8 cellular contexts compared by ENCODE assay signal in the genomic region with DNA sequence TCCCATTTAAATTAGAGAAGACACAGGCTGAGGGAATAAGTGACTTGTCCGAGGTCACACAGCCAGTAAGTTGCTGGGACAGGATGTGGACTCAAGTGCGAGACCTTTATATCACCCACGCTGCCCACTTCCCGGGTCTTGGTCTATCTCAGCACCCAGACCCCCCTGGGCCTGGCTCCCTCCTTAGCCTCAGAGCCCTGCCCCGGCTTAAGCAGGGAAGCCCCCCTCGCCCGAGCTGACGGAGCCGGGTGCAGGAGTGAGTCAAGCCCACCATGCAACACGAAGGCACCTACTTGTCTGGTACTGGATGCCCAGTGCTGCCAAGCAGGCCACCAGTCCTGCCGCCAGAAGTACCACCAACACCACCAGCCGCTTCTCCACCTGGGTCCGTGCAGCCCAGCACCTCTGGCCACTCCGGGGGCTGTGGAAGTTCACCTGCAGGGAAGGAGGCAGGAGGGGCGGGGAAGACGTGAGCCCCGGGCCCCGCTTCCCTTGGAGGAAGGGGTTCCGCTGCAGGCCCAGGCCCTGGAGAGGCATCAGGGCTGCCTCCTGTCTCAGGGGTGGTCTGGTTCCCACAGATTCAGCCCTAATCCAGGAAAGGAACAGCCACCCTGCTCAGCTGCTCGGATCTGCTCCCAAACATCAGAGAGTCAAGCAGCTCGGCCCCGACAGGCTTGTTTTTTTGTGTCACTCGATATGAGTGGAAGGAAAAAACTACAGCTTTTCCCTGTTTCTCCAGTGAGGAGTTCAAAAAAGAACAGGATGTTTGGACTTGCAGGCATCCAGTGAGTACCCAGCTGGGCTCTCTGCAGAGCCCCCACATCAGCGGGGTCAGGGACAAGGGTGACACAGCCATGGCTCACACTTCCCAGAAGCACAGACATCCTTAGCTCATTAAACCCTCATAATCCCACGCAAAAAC. TPM values are rescaled to one million over a fixed set of nuclear protein-coding genes. Genes with fewer than 3 reads are reported as not detected.
DNase-seq lines count a peak whose midpoint lies in the region; ATAC-seq and TF ChIP-seq lines count a peak whose summit lies in the region.

No MANE protein-coding gene starts in this region.

- H3K27me3 ChIP-seq in Peyer's patch (no peaks in the 10 kb centered on the region), lung (ENCODE audit: control insufficient read depth, insufficient read depth) (no peaks in the 10 kb centered on the region)

- H3K4me1 ChIP-seq in Peyer's patch, result peaks cover 0 to 25% (median 11%) of the 10 kb centered on the region in 4 donors
- H3K4me1 ChIP-seq in lung (ENCODE audit: control insufficient read depth in 2 of 2, insufficient read depth in 2 of 2, low read length in 2 of 2), result peaks cover 9 to 10% of the 10 kb centered on the region in 2 donors

- H3K4me3 Mint-ChIP-seq in stimulated activated naive CD8-positive, alpha-beta T cell treated with anti-CD3 and anti-CD28 coated beads, Interleukin-15, amount 100 ng/mL, for 72 hours, result peak overlapping the region in 1 of 2 donors; percentile 24

- peak overlapping the region in 2 of 4 donors; percentile 1 to 8 for H3K4me3 ChIP-seq in Peyer's patch
- H3K4me3 ChIP-seq in astrocyte of the spinal cord (ENCODE audit: low read depth, low read length), result peak overlapping the region; percentile 23
- peak overlapping the region; percentile 5 for H3K4me3 ChIP-seq in lung

- no peak for TF ChIP-seq POLR2A in Peyer's patch (IDR thresholded peaks at IDR 0.05)

- H3K27ac Mint-ChIP-seq in stimulated activated naive CD8-positive, alpha-beta T cell treated with anti-CD3 and anti-CD28 coated beads, Interleukin-15, amount 100 ng/mL, for 72 hours, result peak overlapping the region; percentile 57 to 97

- H3K27ac ChIP-seq in Peyer's patch (peak overlapping the region; percentile 64 to 76 (median 72)), lung (ENCODE audit: low read depth in 1 of 2, low read length in 1 of 2) (peak overlapping the region; percentile 85 to 95)

- no peaks in the 10 kb centered on the region for H3K27me3 Mint-ChIP-seq in stimulated activated naive CD8-positive, alpha-beta T cell treated with anti-CD3 and anti-CD28 coated beads, Interleukin-15, amount 100 ng/mL, for 72 hours

- TF ChIP-seq CTCF in Peyer's patch (IDR thresholded peaks at IDR 0.05), result no peak
- no peak for TF ChIP-seq CTCF in astrocyte of the spinal cord (IDR thresholded peaks at IDR 0.05; ENCODE audit: low read depth, low read length)
- no peak for TF ChIP-seq CTCF in lung (IDR thresholded peaks at IDR 0.05; ENCODE audit: control extremely low read depth, extremely low read depth)

- in situ Hi-C loops in astrocyte of the spinal cord (cut with HindIII; ENCODE audit: low sequenced_read_pairs), result no loop called here

- no peak for DNase-seq in Peyer's patch
- DNase-seq in astrocyte of the spinal cord (ENCODE audit: low read depth, low spot score), result no peak
- DNase-seq in lung (ENCODE audit: low spot score), result no peak
- no peak for DNase-seq in stimulated activated naive CD8-positive, alpha-beta T cell treated with anti-CD3 and anti-CD28 coated beads, Interleukin-15, amount 100 ng/mL, for 72 hours
- no peak for DNase-seq in NCI-H187 treated with DMSO at 0.1 percent for 48 hours (lab: John Stamatoyannopoulos, UW)
- no peak for DNase-seq in NCI-H1694 treated with DMSO at 0.1 percent for 48 hours (lab: John Stamatoyannopoulos, UW)
- DNase-seq in GM19238 (ENCODE audit: insufficient read length, low spot score), result no peak

- 64 to 78% methylated on average over 25 of the region's 25 CpGs for WGBS in lung, 2 donors

- peak; percentile 23 for ATAC-seq in lung (ENCODE audit: insufficient read depth, low FRiP score)
- ATAC-seq in stimulated activated naive CD8-positive, alpha-beta T cell treated with anti-CD3 and anti-CD28 coated beads, Interleukin-15, amount 100 ng/mL, for 72 hours, result peak; percentile 50
- no peak for ATAC-seq in GM19023 (IDR thresholded peaks at IDR 0.05; ENCODE audit: unreplicated experiment)

- H3K36me3 ChIP-seq in Peyer's patch (peaks cover 0 to 17% (median 0%) of the 10 kb centered on the region in 3 donors), lung (ENCODE audit: control insufficient read depth in 2 of 2, insufficient read depth in 2 of 2, low read length in 2 of 2) (no peaks in the 10 kb centered on the region)

- H3K9me3 ChIP-seq in Peyer's patch (no peaks in the 10 kb centered on the region), lung (ENCODE audit: control insufficient read depth in 2 of 2, insufficient read depth in 1 of 2, low read length in 1 of 2) (no peaks in the 10 kb centered on the region)

- H3K9me3 Mint-ChIP-seq in stimulated activated naive CD8-positive, alpha-beta T cell treated with anti-CD3 and anti-CD28 coated beads, Interleukin-15, amount 100 ng/mL, for 72 hours, result no peaks in the 10 kb centered on the region

- H3K4me1 Mint-ChIP-seq in stimulated activated naive CD8-positive, alpha-beta T cell treated with anti-CD3 and anti-CD28 coated beads, Interleukin-15, amount 100 ng/mL, for 72 hours, result peaks cover 82% of the 10 kb centered on the region

RNA-seq across cellular contexts. Expression of gene ECE1, which starts 11.1 kb away (rescaled TPM):
- total RNA-seq in Peyer's patch (100 to 1,000 TPM; 105 to 122 (median 112) TPM), lung (100 to 1,000 TPM; 105 to 129 TPM)
- 100 to 1,000 TPM in 1 of 2 donors, 10 to 100 TPM in 1; 55.7 to 104 TPM for polyA plus RNA-seq in lung
